Comparison of ENCODE assay signal across 1 cellular context in genomic region chr15:57424628-57425405, GRCh38.
TF ChIP-seq lines count a peak whose summit lies in the region.

No MANE protein-coding gene starts in this region.

TF ChIP-seq in IMR-90, 13 proteins besides CTCF, POLR2A, EP300 and RAD21:
- TF ChIP-seq NFE2L2 (IDR thresholded peaks at IDR 0.05; ENCODE audit: low read depth, low read length) (peak; percentile 52), MAZ (IDR thresholded peaks at IDR 0.05; ENCODE audit: borderline replicate concordance, low read depth, low read length) (no peak)
